9 cellular contexts compared by ENCODE assay signal in the genomic region with DNA sequence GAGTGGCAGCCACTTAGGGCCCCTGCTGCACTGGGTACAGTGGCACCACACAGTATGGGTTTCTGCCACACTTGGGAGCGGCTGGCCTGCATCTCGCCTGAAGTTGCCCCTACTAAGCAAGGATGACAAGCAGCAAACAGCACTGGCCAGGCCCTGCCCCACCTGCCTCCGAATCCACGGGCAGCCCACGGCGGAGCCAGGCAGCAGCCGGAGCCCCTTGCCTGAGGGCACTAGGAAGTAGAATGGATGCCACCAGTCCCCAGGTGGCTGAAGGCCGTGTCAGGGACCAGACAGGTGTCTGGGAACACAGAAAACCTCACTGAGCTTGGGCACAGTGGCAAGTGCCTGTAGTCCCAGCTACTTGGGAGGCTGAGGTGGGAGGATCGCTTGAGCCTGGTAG.
"Had no signal": no experiment of that assay in that cellular context is flagged by ENCODE, and none has a peak within 500 bp of the region (broad histone marks: within the 10 kb centered on the region; RNA-seq: fewer than 3 reads in every experiment).

No MANE protein-coding gene starts in this region.

- H3K36me3 ChIP-seq: ovary, transverse colon had no signal

- H3K4me3 ChIP-seq: esophagus squamous epithelium, ovary, testis, transverse colon had no signal

- H3K9me3 ChIP-seq: esophagus squamous epithelium, ovary, testis, transverse colon had no signal

- H3K4me1 ChIP-seq: testis had no signal

- DNase-seq: activated CD4-positive, CD25-positive, alpha-beta regulatory T cell treated with anti-CD3 and anti-CD28 coated beads, Interleukin-2, amount 50 U/mL, for 72 hours; effector CD4-positive, alpha-beta T cell; esophagus squamous epithelium; foreskin melanocyte; T-helper 9 cell; testis; transverse colon had no signal

- H3K27me3 ChIP-seq: esophagus squamous epithelium, ovary, testis, transverse colon had no signal

- H3K27ac ChIP-seq: esophagus squamous epithelium, testis, transverse colon, WERI-Rb-1 had no signal
